In genomic region chr17:59634632-59635561, GRCh38 we compare ENCODE assay signal across 1 cellular context.
TF ChIP-seq lines count a peak whose summit lies in the region.

No MANE protein-coding gene starts in this region.

TF ChIP-seq in GM12878, 131 proteins besides CTCF, POLR2A, EP300 and RAD21:
- no peak for TF ChIP-seq SMAD1 (IDR thresholded peaks at IDR 0.05; ENCODE audit: low read depth, partially characterized antibody)
- TF ChIP-seq SMARCA5 (IDR thresholded peaks at IDR 0.05): no peak
- no peak for TF ChIP-seq SKIL (IDR thresholded peaks at IDR 0.05; ENCODE audit: low read depth, poor library complexity, severe bottlenecking)
- TF ChIP-seq JUNB (IDR thresholded peaks at IDR 0.05): no peak
- TF ChIP-seq TARDBP (IDR thresholded peaks at IDR 0.05; ENCODE audit: borderline replicate concordance): no peak
- TF ChIP-seq CREM (IDR thresholded peaks at IDR 0.05; ENCODE audit: low read depth): no peak
